28 cellular contexts compared by ENCODE assay signal in the genomic region with DNA sequence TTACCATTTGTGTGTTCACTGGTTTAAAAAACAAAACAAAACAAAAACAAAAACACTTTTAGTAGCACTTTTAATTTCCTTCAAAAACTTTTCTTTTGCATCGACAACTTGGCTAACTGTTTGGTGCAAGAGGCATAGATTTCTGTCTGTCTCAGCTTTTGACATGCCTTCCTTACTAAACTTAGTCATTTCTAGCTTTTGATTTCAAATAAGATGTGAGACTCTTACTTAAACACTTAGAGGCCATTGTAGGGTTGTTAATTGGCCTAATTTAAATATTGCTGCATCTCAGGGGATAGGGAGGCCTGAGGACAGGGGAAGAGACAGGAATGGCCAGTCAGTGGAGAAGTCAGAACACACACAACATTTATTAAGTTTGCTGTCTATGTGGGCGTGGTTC.
A peak's percentile ranks its signal among the peaks of the same experiment; 100 is the strongest.
DNase-seq lines count a peak whose midpoint lies in the region; ATAC-seq, FAIRE-seq and TF ChIP-seq lines count a peak whose summit lies in the region.
"Had no signal": no experiment of that assay in that cellular context is flagged by ENCODE, and none has a peak within 500 bp of the region (broad histone marks: within the 10 kb centered on the region; RNA-seq: fewer than 3 reads in every experiment).

No MANE protein-coding gene starts in this region.

- H3K4me3 ChIP-seq in Karpas-422 (ENCODE audit: low read length) (no peak overlapping the region), neutrophil (ENCODE audit: low read depth in 1 of 2, low read length in 1 of 2) (no peak overlapping the region), A673 (ENCODE audit: low read depth, low read length, poor library complexity, severe bottlenecking) (no peak overlapping the region)
- H3K4me3 ChIP-seq: gastrocnemius medialis, lung, ovary, SJCRH30, stomach had no signal

- no peak overlapping the region for H3K4me2 ChIP-seq in Karpas-422 (ENCODE audit: low read depth, low read length, poor library complexity, severe bottlenecking)

- H4K20me1 ChIP-seq in Karpas-422 (ENCODE audit: insufficient read depth, low read depth, low read length): no peaks in the 10 kb centered on the region

- H3K27ac ChIP-seq in Karpas-422 (ENCODE audit: low read length) (no peak overlapping the region), neutrophil (peak overlapping the region; percentile 18), A673 (ENCODE audit: low read depth, low read length, poor library complexity, severe bottlenecking) (no peak overlapping the region)
- H3K27ac ChIP-seq: gastrocnemius medialis, ovary, SJCRH30, stomach had no signal

- no TSS peak for BruUV-seq in A673 (replicated peaks; lab: Mats Ljungman, UMichigan)

- H2AFZ ChIP-seq in Karpas-422 (ENCODE audit: low read length): no peak overlapping the region

- no peak overlapping the region for H3K4me3 Mint-ChIP-seq in activated T-cell treated with anti-CD3 and anti-CD28 coated beads, Interleukin-2, amount 50 U/mL, for 24 hours
- no peak overlapping the region for H3K4me3 Mint-ChIP-seq in activated naive CD8-positive, alpha-beta T cell treated with anti-CD3 and anti-CD28 coated beads, Interleukin-2, amount 50 U/mL, for 24 hours
- H3K4me3 Mint-ChIP-seq: brain, nephron had no signal

- H3K4me1 ChIP-seq in Karpas-422 (ENCODE audit: low read length) (no peaks in the 10 kb centered on the region), neutrophil (ENCODE audit: control insufficient read depth in 1 of 2, insufficient read depth in 1 of 2, low read depth in 1 of 2, low read length in 1 of 2) (no peaks in the 10 kb centered on the region), A673 (ENCODE audit: insufficient read depth, low read length, poor library complexity, severe bottlenecking) (peaks cover 16% of the 10 kb centered on the region)
- H3K4me1 ChIP-seq: gastrocnemius medialis, stomach had no signal

- peaks cover 26% of the 10 kb centered on the region for H3K4me1 Mint-ChIP-seq in activated T-cell treated with anti-CD3 and anti-CD28 coated beads, Interleukin-2, amount 50 U/mL, for 24 hours (ENCODE audit: low read depth)
- peaks cover 17% of the 10 kb centered on the region for H3K4me1 Mint-ChIP-seq in activated naive CD8-positive, alpha-beta T cell treated with anti-CD3 and anti-CD28 coated beads, Interleukin-2, amount 50 U/mL, for 24 hours

- TF ChIP-seq CTCF in neutrophil (IDR thresholded peaks at IDR 0.05) (no peak), A673 (conservative IDR thresholded peaks at IDR 0.05; ENCODE audit: low read depth, low read length) (no peak)

- POLR2A ChIA-PET in A673 (lab: Charles Lee; ENCODE audit: low non-redundant PET): no interaction called here

- H3K79me2 ChIP-seq in Karpas-422 (ENCODE audit: low read length): peaks cover 37% of the 10 kb centered on the region

- FAIRE-seq in frontal cortex (lab: Jason Lieb, UNC): no peak
- FAIRE-seq: endothelial cell of umbilical vein, GM12891, small intestine, urothelium cell line had no signal

- no peak overlapping the region for H3K9ac ChIP-seq in Karpas-422 (ENCODE audit: low read length)

- intact Hi-C loops in A673 (cut with micrococcal nuclease; ENCODE audit: unreplicated experiment): no loop called here

- no peaks in the 10 kb centered on the region for H3K27me3 Mint-ChIP-seq in activated T-cell treated with anti-CD3 and anti-CD28 coated beads, Interleukin-2, amount 50 U/mL, for 24 hours
- H3K27me3 Mint-ChIP-seq in activated naive CD8-positive, alpha-beta T cell treated with anti-CD3 and anti-CD28 coated beads, Interleukin-2, amount 50 U/mL, for 24 hours: no peaks in the 10 kb centered on the region
- H3K27me3 Mint-ChIP-seq: brain had no signal

- peak overlapping the region; percentile 54 for H3K27ac Mint-ChIP-seq in activated T-cell treated with anti-CD3 and anti-CD28 coated beads, Interleukin-2, amount 50 U/mL, for 24 hours
- peak overlapping the region; percentile 9 for H3K27ac Mint-ChIP-seq in activated naive CD8-positive, alpha-beta T cell treated with anti-CD3 and anti-CD28 coated beads, Interleukin-2, amount 50 U/mL, for 24 hours
- H3K27ac Mint-ChIP-seq: nephron had no signal

- H3K9me3 ChIP-seq in Karpas-422 (ENCODE audit: low read length) (no peaks in the 10 kb centered on the region), neutrophil (no peaks in the 10 kb centered on the region), A673 (ENCODE audit: low read depth, low read length, poor library complexity, severe bottlenecking) (no peaks in the 10 kb centered on the region)
- H3K9me3 ChIP-seq: gastrocnemius medialis, ovary, SJCRH30, stomach had no signal

- CTCF ChIA-PET in A673 (lab: Charles Lee): no interaction called here

- no peaks in the 10 kb centered on the region for H3K27me3 ChIP-seq in Karpas-422 (ENCODE audit: low read length)
- no peaks in the 10 kb centered on the region for H3K27me3 ChIP-seq in neutrophil
- no peaks in the 10 kb centered on the region for H3K27me3 ChIP-seq in A673 (replicated peaks; ENCODE audit: insufficient read depth, low read depth, low read length, poor library complexity)
- H3K27me3 ChIP-seq: gastrocnemius medialis, ovary, SJCRH30, stomach had no signal

- no peak for DNase-seq in activated T-cell treated with anti-CD3 and anti-CD28 coated beads, Interleukin-2, amount 50 U/mL, for 24 hours
- no peak for DNase-seq in activated T-cell treated with anti-CD3 and anti-CD28 coated beads, Interleukin-2, amount 50 U/mL, for 48 hours
- peak; percentile 19 for DNase-seq in Karpas-422
- DNase-seq in activated naive CD8-positive, alpha-beta T cell treated with anti-CD3 and anti-CD28 coated beads, Interleukin-2, amount 50 U/mL, for 24 hours: no peak
- DNase-seq in frontal cortex (ENCODE audit: low spot score in 2 of 2): no peak
- no peak for DNase-seq in inferior parietal cortex (ENCODE audit: extremely low spot score)
- DNase-seq in A673 (ENCODE audit: low spot score): no peak
- DNase-seq: activated CD4-positive, alpha-beta T cell treated with anti-CD3 and anti-CD28 coated beads, Interleukin-2, amount 50 U/mL, for 4 hours; activated CD4-positive, CD25-positive, alpha-beta regulatory T cell; activated gamma-delta T cell; COR-L47; gastrocnemius medialis; H7; NCI-H1092; NCI-H1694; ovary; RPMI8226; SJCRH30; small intestine; stomach; SW 1271 had no signal

- no peak for ATAC-seq in activated naive CD8-positive, alpha-beta T cell treated with anti-CD3 and anti-CD28 coated beads, Interleukin-2, amount 50 U/mL, for 24 hours
- ATAC-seq: gastrocnemius medialis had no signal

- H3K36me3 ChIP-seq in Karpas-422 (ENCODE audit: insufficient read depth, low read length): peaks cover 34% of the 10 kb centered on the region; the same call in 1 of the 2 replicates
- peaks cover 70% of the 10 kb centered on the region for H3K36me3 ChIP-seq in neutrophil
- peaks cover 19% of the 10 kb centered on the region for H3K36me3 ChIP-seq in A673 (ENCODE audit: insufficient read depth, low read length, poor library complexity, severe bottlenecking)
- H3K36me3 ChIP-seq: ovary had no signal

- no peaks in the 10 kb centered on the region for H3K9me3 Mint-ChIP-seq in activated T-cell treated with anti-CD3 and anti-CD28 coated beads, Interleukin-2, amount 50 U/mL, for 24 hours
- no peaks in the 10 kb centered on the region for H3K9me3 Mint-ChIP-seq in activated naive CD8-positive, alpha-beta T cell treated with anti-CD3 and anti-CD28 coated beads, Interleukin-2, amount 50 U/mL, for 24 hours
- H3K9me3 Mint-ChIP-seq: brain, nephron had no signal

- peaks cover 82% of the 10 kb centered on the region for H3K36me3 Mint-ChIP-seq in activated T-cell treated with anti-CD3 and anti-CD28 coated beads, Interleukin-2, amount 50 U/mL, for 24 hours (ENCODE audit: low read depth)
- H3K36me3 Mint-ChIP-seq in activated naive CD8-positive, alpha-beta T cell treated with anti-CD3 and anti-CD28 coated beads, Interleukin-2, amount 50 U/mL, for 24 hours (ENCODE audit: low read depth): peaks cover 38% of the 10 kb centered on the region

- no peaks in the 10 kb centered on the region for H3K9me2 ChIP-seq in Karpas-422 (replicated peaks; ENCODE audit: insufficient read depth, low read length)
